Comparison of ENCODE assay signal across 8 cellular contexts in the genomic region with DNA sequence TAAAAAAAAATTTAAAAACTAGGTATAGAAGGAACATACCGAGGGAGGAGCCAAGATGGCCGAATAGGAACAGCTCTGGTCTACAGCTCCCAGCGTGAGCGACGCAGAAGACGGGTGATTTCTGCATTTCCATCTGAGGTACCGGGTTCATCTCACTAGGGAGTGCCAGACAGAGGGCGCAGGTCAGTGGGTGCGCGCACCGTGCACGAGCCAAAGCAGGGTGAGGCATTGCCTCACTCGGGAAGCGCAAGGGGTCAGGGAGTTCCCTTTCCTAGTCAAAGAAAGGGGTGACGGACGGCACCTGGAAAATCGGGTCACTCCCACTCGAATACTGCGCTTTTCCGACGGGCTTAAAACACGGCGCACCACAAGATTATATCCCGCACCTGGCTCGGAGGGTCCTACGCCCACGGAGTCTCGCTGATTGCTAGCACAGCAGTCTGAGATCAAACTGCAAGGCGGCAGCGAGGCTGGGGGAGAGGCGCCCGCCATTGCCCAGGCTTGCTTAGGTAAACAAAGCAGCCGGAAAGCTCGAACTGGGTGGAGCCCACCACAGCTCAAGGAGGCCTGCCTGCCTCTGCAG. TPM values are rescaled to one million over a fixed set of nuclear protein-coding genes. Genes with fewer than 3 reads are reported as not detected.
DNase-seq lines count a peak whose midpoint lies in the region; ATAC-seq and TF ChIP-seq lines count a peak whose summit lies in the region.
"Not testable (repeated sequence)": the region's sequence is repeated elsewhere in the genome, so short reads cannot be mapped to it uniquely, and the experiment has no call there.

No MANE protein-coding gene starts in this region.

- peak overlapping the region; percentile 7 for H3K27ac Mint-ChIP-seq in activated CD4-positive, alpha-beta T cell treated with anti-CD3 and anti-CD28 coated beads for 36 hours

- H3K4me3 Mint-ChIP-seq in activated CD4-positive, alpha-beta T cell treated with anti-CD3 and anti-CD28 coated beads for 36 hours = peak overlapping the region; percentile 63

- CTCF ChIA-PET in activated CD4-positive, alpha-beta T cell treated with anti-CD3 and anti-CD28 coated beads for 36 hours (lab: Charles Lee) = not testable (repeated sequence)

- H3K36me3 ChIP-seq in neuron (ENCODE audit: insufficient read depth, low read length); thoracic aorta: not testable (repeated sequence)

- not testable (repeated sequence) for H3K4me1 ChIP-seq in neuron (ENCODE audit: insufficient read depth, low read length); thoracic aorta (ENCODE audit: control insufficient read depth in 1 of 2, low read depth in 2 of 2)

- H3K4me3 ChIP-seq in dorsolateral prefrontal cortex (peak overlapping the region in 38 of 59 donors; percentile 4 to 50 (median 28)), iPS-18c (ENCODE audit: insufficient read depth, low read depth, low read length) (peak overlapping the region; percentile 62), neuron (ENCODE audit: low read length) (peak overlapping the region; percentile 80), thoracic aorta (peak overlapping the region; percentile 57)

- H3K9me3 ChIP-seq in iPS-18c (ENCODE audit: control insufficient read depth, insufficient read depth, low read length); neuron (ENCODE audit: low read length); thoracic aorta: not testable (repeated sequence)

- POLR2A ChIA-PET in activated CD4-positive, alpha-beta T cell treated with anti-CD3 and anti-CD28 coated beads for 36 hours (lab: Charles Lee) = not testable (repeated sequence)

- not testable (repeated sequence) for ATAC-seq in activated CD4-positive, alpha-beta T cell treated with anti-CD3 and anti-CD28 coated beads for 36 hours; thoracic aorta (ENCODE audit: insufficient number of reproducible peaks, low FRiP score, low read depth)

- not testable (repeated sequence) for H3K36me3 Mint-ChIP-seq in activated CD4-positive, alpha-beta T cell treated with anti-CD3 and anti-CD28 coated beads for 36 hours (ENCODE audit: low read depth)

- intact Hi-C loops in activated CD4-positive, alpha-beta T cell treated with anti-CD3 and anti-CD28 coated beads for 36 hours (cut with DNase I, micrococcal nuclease); dorsolateral prefrontal cortex (cut with DNase I): not testable (repeated sequence)

- DNase-seq in DMS 273 (lab: John Stamatoyannopoulos, UW; ENCODE audit: unreplicated experiment) (peak; percentile 45), NCI-H2081 (lab: John Stamatoyannopoulos, UW) (peak; percentile 22 to 41)
- peak; percentile 10 for DNase-seq in activated CD4-positive, alpha-beta T cell treated with anti-CD3 and anti-CD28 coated beads for 36 hours
- peak; percentile 7 for DNase-seq in activated gamma-delta T cell treated with anti-CD3 and anti-CD28 coated beads, Interleukin-2, amount 50 U/mL, for 16 hours (ENCODE audit: low read depth)
- DNase-seq in dorsolateral prefrontal cortex; thoracic aorta (ENCODE audit: low spot score): not testable (repeated sequence)

- not testable (repeated sequence) for H2AFZ ChIP-seq in neuron (ENCODE audit: low read depth, low read length)

- not testable (repeated sequence) for H3K27me3 ChIP-seq in dorsolateral prefrontal cortex; neuron (ENCODE audit: insufficient read depth, low read length); thoracic aorta (replicated peaks; ENCODE audit: insufficient read depth)

- H3K27ac ChIP-seq in dorsolateral prefrontal cortex = peak overlapping the region in 1 of 59 donors; percentile 7
- H3K27ac ChIP-seq in thoracic aorta = not testable (repeated sequence)

- TF ChIP-seq CTCF in dorsolateral prefrontal cortex (IDR thresholded peaks at IDR 0.05 in 54 of 56, conservative IDR thresholded peaks at IDR 0.05 in 2 of 56; ENCODE audit: low read depth in 1 of 56, partially characterized antibody in 56 of 56); thoracic aorta (IDR thresholded peaks at IDR 0.05): not testable (repeated sequence)

- not testable (repeated sequence) for H3K9me3 Mint-ChIP-seq in activated CD4-positive, alpha-beta T cell treated with anti-CD3 and anti-CD28 coated beads for 36 hours (ENCODE audit: low read depth)

- not testable (repeated sequence) for H3K27me3 Mint-ChIP-seq in activated CD4-positive, alpha-beta T cell treated with anti-CD3 and anti-CD28 coated beads for 36 hours

- H3K4me1 Mint-ChIP-seq in activated CD4-positive, alpha-beta T cell treated with anti-CD3 and anti-CD28 coated beads for 36 hours = not testable (repeated sequence)

RNA-seq across cellular contexts. Expression of a gene that starts 19.6 kb away (rescaled TPM):
- 1 to 10 TPM; 3.9 to 4.4 TPM for total RNA-seq in activated CD4-positive, alpha-beta T cell treated with anti-CD3 and anti-CD28 coated beads for 36 hours
- total RNA-seq in dorsolateral prefrontal cortex (100 to 1,000 TPM in 4 of 120 experiments, 10 to 100 TPM in 116; 20.9 to 146 (median 56.8) TPM), thoracic aorta (10 to 100 TPM; 11.2 to 16.9 TPM)

Comparison
In these comparisons a context has a peak if more than half of its experiments do, and no peak if none do; other contexts are left out.
1. H3K4me3 ChIP-seq: peak in every context shown above with its lines; median percentile 80 in neuron; 62 in iPS-18c; 57 in thoracic aorta; 28 in dorsolateral prefrontal cortex.